8 cellular contexts compared by ENCODE assay signal in genomic region chr6:147508073-147508870, GRCh38. TPM values are rescaled to one million over a fixed set of nuclear protein-coding genes. Genes with fewer than 3 reads are reported as not detected.
DNase-seq lines count a peak whose midpoint lies in the region; ATAC-seq and TF ChIP-seq lines count a peak whose summit lies in the region.

TSS of gene SAMD5 (plus strand) at chr6:147508690. CDS start at chr6:147508929, 239 bp downstream.

- no peaks in the 10 kb centered on the region for H3K79me2 ChIP-seq in PC-9 (ENCODE audit: low read depth)

- H3K9ac ChIP-seq in skeletal muscle satellite cell (ENCODE audit: low read depth, low read length) = peak within 1 kb of the TSS; percentile 82

- ATAC-seq in GM18520 (IDR thresholded peaks at IDR 0.05; ENCODE audit: unreplicated experiment) = peak; percentile 33
- peak; percentile 43 for ATAC-seq in HG03103 (IDR thresholded peaks at IDR 0.05; ENCODE audit: low read depth, unreplicated experiment)

- no peak within 1 kb of the TSS for H3K27ac ChIP-seq in PC-9

- TF ChIP-seq CTCF in PC-9 (conservative IDR thresholded peaks at IDR 0.05) = no peak
- TF ChIP-seq CTCF in cardiac fibroblast (IDR thresholded peaks at IDR 0.05; ENCODE audit: low read depth, low read length) = no peak

- BruUV-seq in PC-9 (replicated peaks; lab: Mats Ljungman, UMichigan) = no TSS peak

- intact Hi-C loops in PC-9 (cut with micrococcal nuclease; ENCODE audit: unreplicated experiment) = loop anchor here (5.0 kb wide), 3 partner anchors 659 to 799 kb away; no protein-coding TSS in a partner anchor

- no peaks in the 10 kb centered on the region for H3K9me2 ChIP-seq in PC-9 (ENCODE audit: insufficient read depth)

- H4K20me1 ChIP-seq in PC-9 (ENCODE audit: insufficient read depth) = no peaks in the 10 kb centered on the region

- H3K4me1 ChIP-seq in PC-9 (replicated peaks; ENCODE audit: insufficient read depth) = peaks cover 6% of the 10 kb centered on the region; the same call in 1 of the 2 replicates
- H3K4me1 ChIP-seq in skeletal muscle satellite cell (ENCODE audit: control insufficient read depth, insufficient read depth, low read length) = peaks cover 8% of the 10 kb centered on the region

- H3K27me3 ChIP-seq in PC-9 (ENCODE audit: insufficient read depth, low read depth) = no peaks in the 10 kb centered on the region
- peaks cover 11% of the 10 kb centered on the region for H3K27me3 ChIP-seq in skeletal muscle satellite cell (ENCODE audit: control insufficient read depth, insufficient read depth, low read length)

- H3K9me3 ChIP-seq in PC-9 (ENCODE audit: insufficient read depth, low read depth) (no peaks in the 10 kb centered on the region), skeletal muscle satellite cell (replicated peaks; ENCODE audit: low read length) (no peaks in the 10 kb centered on the region)

- H3K4me3 ChIP-seq in PC-9 = peak within 1 kb of the TSS; percentile 87
- peak within 1 kb of the TSS; percentile 59 to 68 for H3K4me3 ChIP-seq in cardiac fibroblast (replicated peaks in 1 of 2; ENCODE audit: low read depth in 2 of 2, low read length in 2 of 2)
- H3K4me3 ChIP-seq in skeletal muscle satellite cell (ENCODE audit: low read length) = peak within 1 kb of the TSS; percentile 95

- peak within 1 kb of the TSS; percentile 96 for H3K4me2 ChIP-seq in PC-9
- peak within 1 kb of the TSS; percentile 100 for H3K4me2 ChIP-seq in skeletal muscle satellite cell (ENCODE audit: low read length)

- POLR2A ChIA-PET in PC-9 (lab: Charles Lee; ENCODE audit: unreplicated experiment) = interaction anchor here (0.6 kb wide), 1 partner anchor 671 kb away, joined by 8 read pairs; no protein-coding TSS in a partner anchor

- CTCF ChIA-PET in PC-9 (lab: Charles Lee) = interaction anchor here (0.9 kb wide), 1 partner anchor 672 kb away, joined by 3 read pairs; no protein-coding TSS in a partner anchor

- no peaks in the 10 kb centered on the region for H3K36me3 ChIP-seq in PC-9 (ENCODE audit: low read depth)
- no peaks in the 10 kb centered on the region for H3K36me3 ChIP-seq in skeletal muscle satellite cell (ENCODE audit: insufficient read depth, low read length)

- DNase-seq in AG08396 (ENCODE audit: low spot score) = peak; percentile 88
- peak in 1 of 2 experiments; percentile 70 for DNase-seq in PC-9
- peak; percentile 54 to 68 for DNase-seq in cardiac fibroblast (ENCODE audit: low read depth in 2 of 2)
- peak; percentile 86 for DNase-seq in iPS-NIHi11 (ENCODE audit: low spot score)
- DNase-seq in NOMO-1 treated with dmso at 0.1 percent for 144 hours (lab: John Stamatoyannopoulos, UW; ENCODE audit: unreplicated experiment) = no peak

- H2AFZ ChIP-seq in PC-9 = peak within 1 kb of the TSS; percentile 96

- no peaks in the 10 kb centered on the region for H3F3A ChIP-seq in PC-9 (ENCODE audit: insufficient read depth, low read depth)

RNA-seq across cellular contexts. Expression of gene SAMD5, which starts in this region (rescaled TPM):
- total RNA-seq in PC-9 (2021) = 1.2 and 2.0 TPM in 2 replicates
- total RNA-seq in skeletal muscle satellite cell (2012; rRNA removed) = under 0.01 and 0.22 TPM in 2 replicates
